ENCODE assay signal across 27 cellular contexts in the genomic region with DNA sequence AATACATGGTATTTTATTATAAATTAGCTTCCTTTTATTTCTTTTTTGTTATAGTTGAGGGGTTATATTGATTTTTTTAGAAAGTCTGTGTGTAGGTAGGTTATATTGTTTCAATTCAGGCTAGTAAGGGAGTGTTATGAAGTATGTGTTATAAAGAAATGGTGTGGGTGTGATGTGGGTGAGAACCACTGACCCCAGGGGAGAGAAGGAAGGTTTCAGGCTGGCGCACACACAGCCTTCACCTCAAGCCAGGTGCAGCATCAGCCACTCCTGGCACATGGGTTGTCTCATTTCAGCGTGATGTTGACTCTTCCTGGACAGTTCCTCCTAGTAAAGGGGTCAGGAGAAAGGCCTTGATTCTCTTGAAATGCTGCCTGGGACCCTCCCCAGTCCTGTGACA.
"Had no signal": no experiment of that assay in that cellular context is flagged by ENCODE, and none has a peak within 500 bp of the region (broad histone marks: within the 10 kb centered on the region; RNA-seq: fewer than 3 reads in every experiment).

No MANE protein-coding gene starts in this region.

- H3K27ac ChIP-seq: adrenal gland, body of pancreas, colonic mucosa, WERI-Rb-1 had no signal

- H3K4me1 ChIP-seq: adrenal gland, colonic mucosa had no signal

- DNase-seq: activated B cell treated with CpG ODN at 0.5 μM for 24 hours; activated CD4-positive, alpha-beta T cell treated with anti-CD3 and anti-CD28 coated beads for 48 hours; activated CD4-positive, alpha-beta T cell treated with anti-CD3 and anti-CD28 coated beads, Interleukin-2, amount 50 U/mL, for 1 hour; activated CD4-positive, alpha-beta T cell treated with anti-CD3 and anti-CD28 coated beads, Interleukin-2, amount 50 U/mL, for 48 hours; activated CD8-positive, alpha-beta memory T cell treated with anti-CD3 and anti-CD28 coated beads for 24 hours; activated CD8-positive, alpha-beta T cell treated with anti-CD3 and anti-CD28 coated beads for 36 hours; activated effector memory CD4-positive, alpha-beta T cell treated with anti-CD3 and anti-CD28 coated beads, Interleukin-2, amount 50 U/mL, for 16 hours; activated naive CD4-positive, alpha-beta T cell treated with anti-CD3 and anti-CD28 coated beads for 36 hours; activated naive CD8-positive, alpha-beta T cell treated with anti-CD3 and anti-CD28 coated beads for 36 hours; activated naive CD8-positive, alpha-beta T cell treated with anti-CD3 and anti-CD28 coated beads, Interleukin-2, amount 50 U/mL, for 24 hours; activated T-cell treated with anti-CD3 and anti-CD28 coated beads, Interleukin-2, amount 50 U/mL, for 4 hours; adrenal gland; amygdala; aorta; body of pancreas; caudate nucleus; cerebellar nuclear complex; colonic mucosa; effector CD8-positive, alpha-beta T cell; foreskin fibroblast; head of caudate nucleus; T1000; WERI-Rb-1 had no signal

- H3K4me1 Mint-ChIP-seq: activated B cell treated with CpG ODN at 0.5 μM for 24 hours; activated naive CD4-positive, alpha-beta T cell treated with anti-CD3 and anti-CD28 coated beads, Interleukin-2, amount 50 U/mL, for 24 hours; activated naive CD8-positive, alpha-beta T cell treated with anti-CD3 and anti-CD28 coated beads for 36 hours; activated naive CD8-positive, alpha-beta T cell treated with anti-CD3 and anti-CD28 coated beads, Interleukin-2, amount 50 U/mL, for 24 hours; activated T-helper 17 cell treated with anti-CD3 and anti-CD28 coated beads, Interleukin-2, amount 50 U/mL, for 72 hours had no signal

- H3K36me3 Mint-ChIP-seq: activated naive CD4-positive, alpha-beta T cell treated with anti-CD3 and anti-CD28 coated beads, Interleukin-2, amount 50 U/mL, for 24 hours; activated naive CD8-positive, alpha-beta T cell treated with anti-CD3 and anti-CD28 coated beads for 36 hours had no signal

- H3K9me3 ChIP-seq: adrenal gland, body of pancreas, colonic mucosa had no signal

- H3K4me3 ChIP-seq: adrenal gland, body of pancreas, colonic mucosa had no signal

- ATAC-seq: activated CD4-positive, CD25-positive, alpha-beta regulatory T cell treated with anti-CD3 and anti-CD28 coated beads, Interleukin-2, amount 50 U/mL, for 24 hours; activated CD8-positive, alpha-beta T cell treated with anti-CD3 and anti-CD28 coated beads for 36 hours; activated naive CD8-positive, alpha-beta T cell treated with anti-CD3 and anti-CD28 coated beads, Interleukin-2, amount 50 U/mL, for 24 hours; activated T-cell treated with anti-CD3 and anti-CD28 coated beads, Interleukin-2, amount 50 U/mL, for 4 hours; activated T-helper 17 cell treated with anti-CD3 and anti-CD28 coated beads, Interleukin-2, amount 50 U/mL, for 72 hours; body of pancreas; esophagus mucosa had no signal

- H3K27ac Mint-ChIP-seq: activated B cell treated with CpG ODN at 0.5 μM for 24 hours; activated CD8-positive, alpha-beta T cell treated with anti-CD3 and anti-CD28 coated beads for 36 hours; activated naive CD4-positive, alpha-beta T cell treated with anti-CD3 and anti-CD28 coated beads for 36 hours; activated naive CD4-positive, alpha-beta T cell treated with anti-CD3 and anti-CD28 coated beads, Interleukin-2, amount 50 U/mL, for 24 hours; activated naive CD8-positive, alpha-beta T cell treated with anti-CD3 and anti-CD28 coated beads for 36 hours; activated naive CD8-positive, alpha-beta T cell treated with anti-CD3 and anti-CD28 coated beads, Interleukin-2, amount 50 U/mL, for 24 hours; activated T-helper 17 cell treated with anti-CD3 and anti-CD28 coated beads, Interleukin-2, amount 50 U/mL, for 72 hours had no signal

- H3K4me3 Mint-ChIP-seq: activated B cell treated with CpG ODN at 0.5 μM for 24 hours; activated CD8-positive, alpha-beta T cell treated with anti-CD3 and anti-CD28 coated beads for 36 hours; activated naive CD4-positive, alpha-beta T cell treated with anti-CD3 and anti-CD28 coated beads for 36 hours; activated naive CD4-positive, alpha-beta T cell treated with anti-CD3 and anti-CD28 coated beads, Interleukin-2, amount 50 U/mL, for 24 hours; activated naive CD8-positive, alpha-beta T cell treated with anti-CD3 and anti-CD28 coated beads for 36 hours; activated naive CD8-positive, alpha-beta T cell treated with anti-CD3 and anti-CD28 coated beads, Interleukin-2, amount 50 U/mL, for 24 hours; activated T-cell treated with anti-CD3 and anti-CD28 coated beads, Interleukin-2, amount 50 U/mL, for 4 hours; activated T-helper 17 cell treated with anti-CD3 and anti-CD28 coated beads, Interleukin-2, amount 50 U/mL, for 72 hours had no signal

- H3K9me3 Mint-ChIP-seq: activated B cell treated with CpG ODN at 0.5 μM for 24 hours; activated CD8-positive, alpha-beta T cell treated with anti-CD3 and anti-CD28 coated beads for 36 hours; activated naive CD4-positive, alpha-beta T cell treated with anti-CD3 and anti-CD28 coated beads for 36 hours; activated naive CD4-positive, alpha-beta T cell treated with anti-CD3 and anti-CD28 coated beads, Interleukin-2, amount 50 U/mL, for 24 hours; activated naive CD8-positive, alpha-beta T cell treated with anti-CD3 and anti-CD28 coated beads for 36 hours; activated naive CD8-positive, alpha-beta T cell treated with anti-CD3 and anti-CD28 coated beads, Interleukin-2, amount 50 U/mL, for 24 hours; activated T-cell treated with anti-CD3 and anti-CD28 coated beads, Interleukin-2, amount 50 U/mL, for 4 hours had no signal

- H3K27me3 ChIP-seq: adrenal gland, body of pancreas, colonic mucosa had no signal

- H3K36me3 ChIP-seq: adrenal gland, colonic mucosa, WERI-Rb-1 had no signal
